ENCODE assay signal across 11 cellular contexts in genomic region chr1:67144696-67145095, GRCh38. TPM values are rescaled to one million over a fixed set of nuclear protein-coding genes. Genes with fewer than 3 reads are reported as not detected.
DNase-seq lines count a peak whose midpoint lies in the region; ATAC-seq lines count a peak whose summit lies in the region.
"Had no signal": no experiment of that assay in that cellular context is flagged by ENCODE, and none has a peak within 500 bp of the region (broad histone marks: within the 10 kb centered on the region; RNA-seq: fewer than 3 reads in every experiment).

No MANE protein-coding gene starts in this region.

- no peaks in the 10 kb centered on the region for H3K9me3 ChIP-seq in naive thymus-derived CD4-positive, alpha-beta T cell (ENCODE audit: control insufficient read depth in 2 of 3, low read length in 3 of 3)

- no peaks in the 10 kb centered on the region for H3K36me3 ChIP-seq in naive thymus-derived CD4-positive, alpha-beta T cell (ENCODE audit: control insufficient read depth in 2 of 3, insufficient read depth in 3 of 3, low read length in 3 of 3)

- H3K27me3 ChIP-seq in naive thymus-derived CD4-positive, alpha-beta T cell (ENCODE audit: control insufficient read depth in 2 of 2, insufficient read depth in 2 of 2, low read length in 2 of 2) = no peaks in the 10 kb centered on the region

- no peak overlapping the region for H3K27ac ChIP-seq in naive thymus-derived CD4-positive, alpha-beta T cell (ENCODE audit: low read depth, low read length)

- H3K36me3 Mint-ChIP-seq in activated T-helper 17 cell treated with anti-CD3 and anti-CD28 coated beads, Interleukin-2, amount 50 U/mL, for 72 hours (ENCODE audit: low read depth) = no peaks in the 10 kb centered on the region
- H3K36me3 Mint-ChIP-seq in naive thymus-derived CD4-positive, alpha-beta T cell = peaks cover 0 to 1% (median 0%) of the 10 kb centered on the region in 5 donors

- intact Hi-C loops in naive thymus-derived CD4-positive, alpha-beta T cell (cut with micrococcal nuclease) = loop anchor here (1.0 to 5.0 kb wide), 5 partner anchors 67 to 697 kb away; no protein-coding TSS in a partner anchor
- intact Hi-C loops in Right ventricle myocardium inferior (cut with DNase I) = loop anchor here (5.0 kb wide), 2 partner anchors 92 to 377 kb away; partner anchors contain the start of gene SLC35D1

- peak; percentile 37 for DNase-seq in DMS53 (lab: John Stamatoyannopoulos, UW)
- no peak for DNase-seq in DMS53 treated with DMSO at 0.1 percent for 48 hours (lab: John Stamatoyannopoulos, UW; ENCODE audit: unreplicated experiment)
- peak; percentile 12 for DNase-seq in HT1080 (ENCODE audit: low read depth)
- peak in 6 of 9 donors; percentile 22 to 32 (median 26) for DNase-seq in naive thymus-derived CD4-positive, alpha-beta T cell
- no peak for DNase-seq in NK-92 (lab: John Stamatoyannopoulos, UW; ENCODE audit: unreplicated experiment)
- no peak for DNase-seq in Right ventricle myocardium inferior (ENCODE audit: missing footprints)
- DNase-seq in NCI-H748 (lab: John Stamatoyannopoulos, UW; ENCODE audit: unreplicated experiment) = no peak
- DNase-seq: head of caudate nucleus, NCI-H748 treated with DMSO at 0.1 percent for 48 hours had no signal

- peak overlapping the region; percentile 24 for H3K4me3 Mint-ChIP-seq in activated T-helper 17 cell treated with anti-CD3 and anti-CD28 coated beads, Interleukin-2, amount 50 U/mL, for 72 hours
- H3K4me3 Mint-ChIP-seq in naive thymus-derived CD4-positive, alpha-beta T cell = peak overlapping the region in 9 of 10 donors; percentile 7 to 82 (median 51)

- no peak for ATAC-seq in activated T-helper 17 cell treated with anti-CD3 and anti-CD28 coated beads, Interleukin-2, amount 50 U/mL, for 72 hours (replicated peaks)
- ATAC-seq in naive thymus-derived CD4-positive, alpha-beta T cell = peak; percentile 31
- ATAC-seq in Right ventricle myocardium inferior = no peak

- CTCF ChIA-PET in naive thymus-derived CD4-positive, alpha-beta T cell (lab: Charles Lee) = interaction anchor here (0.8 to 13.4 kb wide), 11 partner anchors 8 to 380 kb away, joined by 3 to 157 read pairs (median 5); partner anchors contain the start of genes C1orf141 and SLC35D1

- no peak overlapping the region for H3K4me3 ChIP-seq in naive thymus-derived CD4-positive, alpha-beta T cell (ENCODE audit: low read length)

- peaks cover 31% of the 10 kb centered on the region for H3K4me1 Mint-ChIP-seq in activated T-helper 17 cell treated with anti-CD3 and anti-CD28 coated beads, Interleukin-2, amount 50 U/mL, for 72 hours
- peaks cover 27 to 66% (median 55%) of the 10 kb centered on the region in 7 donors for H3K4me1 Mint-ChIP-seq in naive thymus-derived CD4-positive, alpha-beta T cell

- no peaks in the 10 kb centered on the region for H3K9me3 Mint-ChIP-seq in activated T-helper 17 cell treated with anti-CD3 and anti-CD28 coated beads, Interleukin-2, amount 50 U/mL, for 72 hours
- no peaks in the 10 kb centered on the region for H3K9me3 Mint-ChIP-seq in naive thymus-derived CD4-positive, alpha-beta T cell

- peaks cover 10 to 22% of the 10 kb centered on the region in 2 donors for H3K4me1 ChIP-seq in naive thymus-derived CD4-positive, alpha-beta T cell (ENCODE audit: control insufficient read depth in 2 of 2, insufficient read depth in 2 of 2, low read length in 2 of 2)

- no peaks in the 10 kb centered on the region for H3K27me3 Mint-ChIP-seq in activated T-helper 17 cell treated with anti-CD3 and anti-CD28 coated beads, Interleukin-2, amount 50 U/mL, for 72 hours
- peaks cover 0 to 4% (median 0%) of the 10 kb centered on the region in 5 donors for H3K27me3 Mint-ChIP-seq in naive thymus-derived CD4-positive, alpha-beta T cell

- H3K27ac Mint-ChIP-seq in activated T-helper 17 cell treated with anti-CD3 and anti-CD28 coated beads, Interleukin-2, amount 50 U/mL, for 72 hours = no peak overlapping the region
- peak overlapping the region in 8 of 9 donors; percentile 26 to 88 (median 80) for H3K27ac Mint-ChIP-seq in naive thymus-derived CD4-positive, alpha-beta T cell

- POLR2A ChIA-PET in naive thymus-derived CD4-positive, alpha-beta T cell (lab: Charles Lee) = interaction anchor here (1.2 to 3.2 kb wide), 4 partner anchors 10 to 215 kb away, joined by 5 to 14 read pairs (median 8); partner anchors contain the start of genes C1orf141 and SLC35D1

RNA-seq across cellular contexts. Expression of gene C1orf141, which starts 9.9 kb away (rescaled TPM):
- not detected in 2 replicates for total RNA-seq in HT1080 (2014; rRNA removed; shearing (Covaris generic))
- polyA plus RNA-seq in HT1080 (2015; cell fraction: cytosol; rRNA removed) = not detected in 2 replicates
- polyA plus RNA-seq in HT1080 (2015; cell fraction: nucleus; rRNA removed) = not detected in 2 replicates
- under 1 TPM; 0.71 to 0.82 TPM for total RNA-seq in activated T-helper 17 cell treated with anti-CD3 and anti-CD28 coated beads, Interleukin-2, amount 50 U/mL, for 72 hours
- total RNA-seq in naive thymus-derived CD4-positive, alpha-beta T cell = not detected
- polyA plus RNA-seq in naive thymus-derived CD4-positive, alpha-beta T cell = not detected
- total RNA-seq in Right ventricle myocardium inferior = not detected
- total RNA-seq: omental fat pad had no signal

RNA-seq across cellular contexts. Expression of gene IL23R, which starts 21.6 kb away (rescaled TPM):
- total RNA-seq in HT1080 (2014; rRNA removed; shearing (Covaris generic)) = 0.05 TPM in 1 of 2 replicates, not detected in the other
- polyA plus RNA-seq in HT1080 (2015; cell fraction: cytosol; rRNA removed) = 0.32 and 0.51 TPM in 2 replicates
- polyA plus RNA-seq in HT1080 (2015; cell fraction: nucleus; rRNA removed) = 0.26 TPM in 1 of 2 replicates, not detected in the other
- 10 to 100 TPM; 15.2 to 20.1 TPM for total RNA-seq in activated T-helper 17 cell treated with anti-CD3 and anti-CD28 coated beads, Interleukin-2, amount 50 U/mL, for 72 hours
- total RNA-seq in naive thymus-derived CD4-positive, alpha-beta T cell = under 1 TPM in 2 of 5 experiments, not detected in 3; 0.17 to 0.48 TPM
- polyA plus RNA-seq in naive thymus-derived CD4-positive, alpha-beta T cell = under 1 TPM in 1 of 2 donors, not detected in 1; 0.09 TPM
- total RNA-seq in Right ventricle myocardium inferior = not detected

Comparison
In these comparisons a context has a peak if more than half of its experiments do, and no peak if none do; other contexts are left out.
1. DNase-seq: peak in DMS53 (single experiment), HT1080 (single experiment) and naive thymus-derived CD4-positive, alpha-beta T cell (6 of 9); none in DMS53 treated with DMSO at 0.1 percent for 48 hours (single experiment), NK-92 (single experiment), Right ventricle myocardium inferior (single experiment) and NCI-H748 (single experiment).
2. RNA of gene IL23R, which starts 21.6 kb away (total RNA-seq): 15.2 to 20.1 TPM in activated T-helper 17 cell treated with anti-CD3 and anti-CD28 coated beads, Interleukin-2, amount 50 U/mL, for 72 hours; 0.17 to 0.48 TPM in naive thymus-derived CD4-positive, alpha-beta T cell, 0.05 TPM in HT1080 and not detected in Right ventricle myocardium inferior (single experiment); every median in the first group is over 10 times any median in the second.